9 cellular contexts compared by ENCODE assay signal in the genomic region with DNA sequence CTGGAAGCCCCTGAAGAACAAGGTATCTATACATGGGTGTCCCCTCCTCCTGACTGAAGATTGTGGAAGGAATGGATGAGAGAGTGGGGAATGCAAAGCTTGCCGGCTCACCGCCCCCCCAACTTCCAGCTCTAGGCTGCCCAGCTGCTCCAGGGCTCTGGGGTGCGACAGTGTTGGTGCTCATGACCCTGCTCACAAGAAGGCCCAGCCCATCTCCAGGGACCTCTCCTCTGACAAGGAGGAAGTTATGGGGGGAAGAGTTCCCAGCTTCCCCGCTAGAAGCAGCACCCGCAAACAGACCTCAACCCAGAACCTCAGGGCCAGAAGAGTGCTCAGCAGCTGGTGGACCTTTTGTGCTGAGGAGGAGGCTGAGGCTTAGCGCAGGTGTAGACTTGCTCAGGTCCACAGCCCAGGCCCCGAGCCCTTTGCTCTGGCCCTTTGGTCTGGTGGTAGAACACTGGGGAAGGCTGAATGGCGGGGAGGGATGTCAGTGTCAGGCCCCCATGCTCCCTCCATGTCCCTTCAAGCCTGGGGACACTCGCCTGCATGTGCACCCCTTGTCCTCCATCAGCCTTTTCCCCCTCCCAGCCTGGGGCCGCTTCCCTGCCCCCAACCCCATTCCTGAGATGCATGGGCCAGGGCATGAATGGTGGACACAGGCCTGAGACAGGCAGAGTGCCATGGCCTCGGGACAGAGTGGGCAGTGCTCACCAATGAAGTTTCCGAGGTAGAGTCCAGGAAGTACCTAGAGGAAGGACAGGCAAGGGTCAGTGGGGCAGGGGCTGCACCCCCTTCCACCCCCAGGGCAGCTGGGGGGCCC. TPM values are rescaled to one million over a fixed set of nuclear protein-coding genes. Genes with fewer than 3 reads are reported as not detected.
DNase-seq lines count a peak whose midpoint lies in the region; ATAC-seq lines count a peak whose summit lies in the region.
"Had no signal": no experiment of that assay in that cellular context is flagged by ENCODE, and none has a peak within 500 bp of the region (broad histone marks: within the 10 kb centered on the region; RNA-seq: fewer than 3 reads in every experiment).

No MANE protein-coding gene starts in this region.

- peak overlapping the region; percentile 69; the same call in 1 of the 2 replicates for H3K4me3 ChIP-seq in SJCRH30

- H3K9ac ChIP-seq in ES-I3 (ENCODE audit: low read depth, low read length), result peak overlapping the region; percentile 83; the same call in 1 of the 2 replicates

- ATAC-seq in HG03520 (IDR thresholded peaks at IDR 0.05; ENCODE audit: unreplicated experiment), result no peak
- ATAC-seq in GM19328 (IDR thresholded peaks at IDR 0.05; ENCODE audit: unreplicated experiment), result no peak

- no peak overlapping the region for H3K27ac ChIP-seq in SJCRH30
- H3K27ac ChIP-seq: HL-60 had no signal

- DNase-seq in SJCRH30, result no peak
- peak; percentile 12 for DNase-seq in globus pallidus (ENCODE audit: low spot score)
- DNase-seq in retina, result peak; percentile 6
- no peak for DNase-seq in NCI-H226
- no peak for DNase-seq in NCI-H2081 treated with DMSO at 0.1 percent for 48 hours (lab: John Stamatoyannopoulos, UW)

- peaks cover 4% of the 10 kb centered on the region; the same call in 1 of the 2 replicates for H3K4me1 ChIP-seq in ES-I3 (ENCODE audit: insufficient read depth, low read length)
- peaks cover 7% of the 10 kb centered on the region; the same call in 1 of the 2 replicates for H3K4me1 ChIP-seq in SJCRH30

- no peaks in the 10 kb centered on the region; the same call in 1 of the 2 replicates for H3K27me3 ChIP-seq in SJCRH30

- H3K9me3 ChIP-seq in ES-I3 (ENCODE audit: control insufficient read depth, insufficient read depth, low read length) (no peaks in the 10 kb centered on the region), SJCRH30 (replicated peaks) (no peaks in the 10 kb centered on the region)

- H3K36me3 ChIP-seq in ES-I3 (ENCODE audit: insufficient read depth, low read length) (no peaks in the 10 kb centered on the region), SJCRH30 (no peaks in the 10 kb centered on the region)

RNA-seq across cellular contexts. Expression of gene DUSP15, which starts 1.3 kb away (rescaled TPM):
- total RNA-seq in SJCRH30 (2014; rRNA removed; shearing (Covaris generic)), result 2.5 and 2.9 TPM in 2 replicates

RNA-seq across cellular contexts. Expression of gene TTLL9, which starts 1.4 kb away (rescaled TPM):
- total RNA-seq in SJCRH30 (2014; rRNA removed; shearing (Covaris generic)), result 0.05 TPM in 1 of 2 replicates, not detected in the other

RNA-seq across cellular contexts. Expression of gene FOXS1, which starts 23.7 kb away (rescaled TPM):
- total RNA-seq in SJCRH30 (2014; rRNA removed; shearing (Covaris generic)), result 55.5 and 69.0 TPM in 2 replicates

RNA-seq across cellular contexts. Expression of gene MYLK2, which starts 49.9 kb away (rescaled TPM):
- 3.1 and 3.5 TPM in 2 replicates for total RNA-seq in SJCRH30 (2014; rRNA removed; shearing (Covaris generic))

Comparison
In these comparisons a context has a peak if more than half of its experiments do, and no peak if none do; other contexts are left out.
1. DNase-seq: peak in globus pallidus (single experiment) and retina (single experiment); none in SJCRH30 (0 of 2), NCI-H226 (single experiment) and NCI-H2081 treated with DMSO at 0.1 percent for 48 hours (single experiment).